In genomic region chr11:57214494-57214893, GRCh38 we compare ENCODE assay signal across 11 cellular contexts. TPM values are rescaled to one million over a fixed set of nuclear protein-coding genes. Genes with fewer than 3 reads are reported as not detected.
DNase-seq lines count a peak whose midpoint lies in the region; ATAC-seq and TF ChIP-seq lines count a peak whose summit lies in the region.
"Had no signal": no experiment of that assay in that cellular context is flagged by ENCODE, and none has a peak within 500 bp of the region (broad histone marks: within the 10 kb centered on the region; RNA-seq: fewer than 3 reads in every experiment).

No MANE protein-coding gene starts in this region.

- TF ChIP-seq CTCF in fibroblast of pulmonary artery (IDR thresholded peaks at IDR 0.05; ENCODE audit: low read length, missing control alignments) = peak; percentile 7
- no peak for TF ChIP-seq CTCF in neural cell (IDR thresholded peaks at IDR 0.05; ENCODE audit: poor library complexity, severe bottlenecking)
- no peak for TF ChIP-seq CTCF in natural killer cell (IDR thresholded peaks at IDR 0.05)

- peak overlapping the region; percentile 60 for H3K9ac ChIP-seq in neural cell (ENCODE audit: low read length)

- H3K4me2 ChIP-seq in neural cell (ENCODE audit: low read length) = no peak overlapping the region

- no peaks in the 10 kb centered on the region for H3K27me3 ChIP-seq in SJSA1 (replicated peaks)
- H3K27me3 ChIP-seq in neural cell (ENCODE audit: insufficient read depth, low read depth, low read length) = no peaks in the 10 kb centered on the region
- H3K27me3 ChIP-seq: sigmoid colon had no signal

- H3K4me1 ChIP-seq in SJSA1 (replicated peaks) = peaks cover 24% of the 10 kb centered on the region

- H3K27me3 Mint-ChIP-seq in natural killer cell (ENCODE audit: low read depth in 2 of 2) (peaks cover under 1 to 6% of the 10 kb centered on the region in 2 donors), immature natural killer cell (ENCODE audit: low read depth in 3 of 3) (no peaks in the 10 kb centered on the region)

- H3K4me1 Mint-ChIP-seq in natural killer cell (no peaks in the 10 kb centered on the region), immature natural killer cell (no peaks in the 10 kb centered on the region)

- no peaks in the 10 kb centered on the region for H3K9me3 ChIP-seq in SJSA1 (replicated peaks)
- no peaks in the 10 kb centered on the region for H3K9me3 ChIP-seq in neural cell (ENCODE audit: low read length)
- H3K9me3 ChIP-seq: sigmoid colon had no signal

- no peak for TF ChIP-seq RAD21 in neural cell (conservative IDR thresholded peaks at IDR 0.05)

- no peak for TF ChIP-seq EP300 in neural cell (conservative IDR thresholded peaks at IDR 0.05; ENCODE audit: poor library complexity, severe bottlenecking)

- no peaks in the 10 kb centered on the region for H3K36me3 ChIP-seq in SJSA1
- H3K36me3 ChIP-seq in neural cell (ENCODE audit: insufficient read depth, low read length) = no peaks in the 10 kb centered on the region
- H3K36me3 ChIP-seq: sigmoid colon had no signal

- no peaks in the 10 kb centered on the region for H3K79me2 ChIP-seq in neural cell (replicated peaks; ENCODE audit: insufficient read depth, low read length)

- H3F3A ChIP-seq in neural cell (ENCODE audit: insufficient read depth, low read length, poor library complexity, severe bottlenecking) = no peaks in the 10 kb centered on the region

- no peaks in the 10 kb centered on the region for H3K36me3 Mint-ChIP-seq in natural killer cell
- H3K36me3 Mint-ChIP-seq in immature natural killer cell = no peaks in the 10 kb centered on the region
- H3K36me3 Mint-ChIP-seq: WTC11 had no signal

- H3K27ac Mint-ChIP-seq in natural killer cell (no peak overlapping the region), immature natural killer cell (no peak overlapping the region)
- H3K27ac Mint-ChIP-seq: WTC11 had no signal

- H3K27ac ChIP-seq in SJSA1 (peak overlapping the region; percentile 45), neural cell (ENCODE audit: low read length) (peak overlapping the region; percentile 88)

- no peaks in the 10 kb centered on the region for H4K20me1 ChIP-seq in neural cell (ENCODE audit: insufficient read depth)

- intact Hi-C loops in natural killer cell (cut with micrococcal nuclease) = no loop called here

- no peak overlapping the region for H3K4me3 Mint-ChIP-seq in natural killer cell
- H3K4me3 Mint-ChIP-seq in immature natural killer cell = no peak overlapping the region
- H3K4me3 Mint-ChIP-seq: WTC11 had no signal

- peak; percentile 47 for DNase-seq in Daoy (ENCODE audit: low read depth)
- peak; percentile 71 to 74 for DNase-seq in SJSA1 (ENCODE audit: low read depth in 1 of 2, low spot score in 2 of 2)
- DNase-seq in fibroblast of pulmonary artery (ENCODE audit: low read depth) = peak; percentile 75
- DNase-seq in NCI-H187 treated with DMSO at 0.1 percent for 48 hours (lab: John Stamatoyannopoulos, UW) = no peak
- DNase-seq in NCI-H2171 treated with DMSO at 0.1 percent for 48 hours (lab: John Stamatoyannopoulos, UW) = no peak
- no peak for DNase-seq in natural killer cell
- no peak for DNase-seq in immature natural killer cell
- DNase-seq: sigmoid colon had no signal

- no peaks in the 10 kb centered on the region for H3K9me3 Mint-ChIP-seq in natural killer cell
- H3K9me3 Mint-ChIP-seq in immature natural killer cell = peaks cover 0 to 4% (median 0%) of the 10 kb centered on the region in 6 donors

- H2AFZ ChIP-seq in neural cell (ENCODE audit: low read depth, low read length) = peak overlapping the region; percentile 41

- H3K9me2 ChIP-seq in neural cell (ENCODE audit: insufficient read depth, low read length) = no peaks in the 10 kb centered on the region

- no peak for ATAC-seq in natural killer cell
- ATAC-seq: left lobe of liver had no signal

- H3K4me3 ChIP-seq in SJSA1 = no peak overlapping the region
- no peak overlapping the region for H3K4me3 ChIP-seq in fibroblast of pulmonary artery (replicated peaks; ENCODE audit: low read depth, low read length)
- H3K4me3 ChIP-seq in neural cell (ENCODE audit: low read length) = no peak overlapping the region
- H3K4me3 ChIP-seq: sigmoid colon had no signal

TF ChIP-seq in neural cell, 6 proteins besides CTCF, POLR2A, EP300 and RAD21:
- TF ChIP-seq SMC3 (conservative IDR thresholded peaks at IDR 0.05; ENCODE audit: poor library complexity) = no peak
- TF ChIP-seq REST (IDR thresholded peaks at IDR 0.05; ENCODE audit: borderline replicate concordance) = no peak
- no peak for TF ChIP-seq TAF1 (IDR thresholded peaks at IDR 0.05; ENCODE audit: low read depth)
- no peak for TF ChIP-seq POLR2AphosphoS5 (IDR thresholded peaks at IDR 0.05)
- no peak for TF ChIP-seq MXI1 (conservative IDR thresholded peaks at IDR 0.05; ENCODE audit: poor library complexity, severe bottlenecking)
- no peak for TF ChIP-seq EZH2 (IDR thresholded peaks at IDR 0.05; ENCODE audit: borderline replicate concordance, insufficient read depth, low read length, poor library complexity, severe bottlenecking)

RNA-seq across cellular contexts. Expression of gene APLNR, which starts 22.6 kb away (rescaled TPM):
- not detected in 2 replicates for total RNA-seq in Daoy (2014; rRNA removed; shearing (Covaris generic))
- not detected in 2 replicates for total RNA-seq in SJSA1 (2014; rRNA removed; shearing (Covaris generic))
- polyA plus RNA-seq in neural cell = not detected in 2 replicates
- not detected in 2 replicates for polyA minus RNA-seq in neural cell
- total RNA-seq in natural killer cell = under 1 TPM in 1 of 3 donors, not detected in 2; 0.07 TPM
- polyA plus RNA-seq in immature natural killer cell = under 1 TPM in 1 of 3 donors, not detected in 2; 0.28 TPM

RNA-seq across cellular contexts. Expression of gene LRRC55, which starts 32.7 kb away (rescaled TPM):
- under 0.01 and 0.03 TPM in 2 replicates for total RNA-seq in Daoy (2014; rRNA removed; shearing (Covaris generic))
- total RNA-seq in SJSA1 (2014; rRNA removed; shearing (Covaris generic)) = not detected in 2 replicates
- polyA plus RNA-seq in neural cell (2.8 and 3.3 TPM in 2 replicates), immature natural killer cell (not detected)
- 4.6 and 6.0 TPM in 2 replicates for polyA minus RNA-seq in neural cell
- total RNA-seq in natural killer cell = not detected

Comparison
In these comparisons a context has a peak if more than half of its experiments do, and no peak if none do; other contexts are left out.
1. DNase-seq: peak in Daoy (single experiment), SJSA1 (2 of 2) and fibroblast of pulmonary artery (single experiment); none in NCI-H187 treated with DMSO at 0.1 percent for 48 hours (single experiment), NCI-H2171 treated with DMSO at 0.1 percent for 48 hours (single experiment), natural killer cell (single experiment) and immature natural killer cell (0 of 3).